Comparison of ENCODE assay signal across 8 cellular contexts in genomic region chr12:125186471-125187147, GRCh38. TPM values are rescaled to one million over a fixed set of nuclear protein-coding genes. Genes with fewer than 3 reads are reported as not detected.
A peak's percentile ranks its signal among the peaks of the same experiment; 100 is the strongest.
DNase-seq lines count a peak whose midpoint lies in the region; ATAC-seq and TF ChIP-seq lines count a peak whose summit lies in the region.

No MANE protein-coding gene starts in this region.

- peak overlapping the region; percentile 37 for H3K4me3 ChIP-seq in BJ (ENCODE audit: low read depth, low read length)
- peak overlapping the region; percentile 5 for H3K4me3 ChIP-seq in mesendoderm (ENCODE audit: low read length)

- no peak overlapping the region for H3K27ac ChIP-seq in mesendoderm (ENCODE audit: low read depth, low read length)

- POLR2A ChIA-PET in BJ (lab: Charles Lee), result no interaction called here

- no peak overlapping the region for H2BK15ac ChIP-seq in mesendoderm (replicated peaks; ENCODE audit: low read depth)

- H3K23ac ChIP-seq in mesendoderm (ENCODE audit: low read length), result no peak overlapping the region

- H3K56ac ChIP-seq in mesendoderm (ENCODE audit: low read length), result peak overlapping the region; percentile 75

- H3K18ac ChIP-seq in mesendoderm (ENCODE audit: low read length), result peak overlapping the region; percentile 29

- no peaks in the 10 kb centered on the region for H3K79me2 ChIP-seq in mesendoderm (ENCODE audit: control insufficient read depth, insufficient read depth, low read length)

- H2BK5ac ChIP-seq in mesendoderm (ENCODE audit: low read length), result no peak overlapping the region

- no peaks in the 10 kb centered on the region for H3K79me1 ChIP-seq in mesendoderm (ENCODE audit: low read length)

- DNase-seq in BJ (ENCODE audit: low read depth) (no peak), amniotic epithelial cell (ENCODE audit: low read depth) (peak; percentile 12), mesendoderm (no peak), amniotic stem cell (lab: John Stamatoyannopoulos, UW) (no peak)
- DNase-seq in NK-92 treated with Interleukin-12 subunit alpha and Interleukin-12 subunit beta, amount 100 ng/mL, for 24 hours (lab: John Stamatoyannopoulos, UW), result no peak
- no peak for DNase-seq in stimulated activated CD4-positive, alpha-beta T cell treated with anti-CD3 and anti-CD28 coated beads, Interleukin-4, amount 100 ng/mL, for 4 hours

- peak overlapping the region; percentile 42 for H3K4me2 ChIP-seq in mesendoderm (ENCODE audit: low read length)

- H3K9ac ChIP-seq in mesendoderm (ENCODE audit: low read length), result peak overlapping the region; percentile 35

- ATAC-seq in GM21723 (IDR thresholded peaks at IDR 0.05; ENCODE audit: unreplicated experiment) (peak; percentile 29), GM21619 (IDR thresholded peaks at IDR 0.05; ENCODE audit: unreplicated experiment) (no peak)

- no peaks in the 10 kb centered on the region for H3K36me3 ChIP-seq in BJ (ENCODE audit: control insufficient read depth, insufficient read depth, low read length)
- H3K36me3 ChIP-seq in mesendoderm (ENCODE audit: control insufficient read depth, insufficient read depth, low read length), result no peaks in the 10 kb centered on the region

- no peak overlapping the region for H2AK5ac ChIP-seq in mesendoderm (ENCODE audit: low read length)

- no peak for TF ChIP-seq CTCF in BJ (IDR thresholded peaks at IDR 0.05; ENCODE audit: insufficient read depth, low read depth, low read length)

- WGBS in mesendoderm (ENCODE audit: extremely low coverage, insufficient coverage, low lambda C conversion rate), result no CpG with 5 or more reads among the region's 90 CpGs

- no peak overlapping the region for H4K8ac ChIP-seq in mesendoderm (ENCODE audit: low read depth, low read length)

- H3K27me3 ChIP-seq in BJ (ENCODE audit: control insufficient read depth, insufficient read depth, low read length) (peaks cover 20% of the 10 kb centered on the region), mesendoderm (ENCODE audit: insufficient read depth, low read length, poor library complexity) (peaks cover 12% of the 10 kb centered on the region)

- H3K4ac ChIP-seq in mesendoderm (ENCODE audit: low read depth, low read length), result no peak overlapping the region

- H3K4me1 ChIP-seq in mesendoderm (ENCODE audit: control insufficient read depth, low read depth, low read length), result peaks cover 9% of the 10 kb centered on the region

- CTCF ChIA-PET in BJ (lab: Yijun Ruan, JAX), result interaction anchor here (0.6 to 1.0 kb wide), 4 partner anchors 69 to 1923 kb away, joined by 3 to 4 read pairs (median 3); no protein-coding TSS in a partner anchor

- no peak overlapping the region for H2BK120ac ChIP-seq in mesendoderm (ENCODE audit: low read depth, low read length)

- H4K5ac ChIP-seq in mesendoderm (ENCODE audit: low read length), result no peak overlapping the region

RNA-seq across cellular contexts. Expression of gene TMEM132B, which starts 0.4 kb away (rescaled TPM):
- 2.8 and 3.9 TPM in 2 replicates for polyA plus RNA-seq in BJ (2011; rRNA removed)
- polyA minus RNA-seq in BJ (2011; rRNA and poly(A)+ RNA removed), result 3.0 and 4.2 TPM in 2 replicates
- 7.3 TPM for polyA plus RNA-seq in mesendoderm (2013, experiment 1 of 2)
- polyA plus RNA-seq in mesendoderm (2013, experiment 2 of 2), result 8.5 TPM
